In genomic region chr2:157856157-157856455, GRCh38 we compare ENCODE assay signal across 16 cellular contexts. TPM values are rescaled to one million over a fixed set of nuclear protein-coding genes. Genes with fewer than 3 reads are reported as not detected.
DNase-seq lines count a peak whose midpoint lies in the region; ATAC-seq, FAIRE-seq and TF ChIP-seq lines count a peak whose summit lies in the region.
"Had no signal": no experiment of that assay in that cellular context is flagged by ENCODE, and none has a peak within 500 bp of the region (broad histone marks: within the 10 kb centered on the region; RNA-seq: fewer than 3 reads in every experiment).

No MANE protein-coding gene starts in this region.

- CTCF ChIA-PET in PC-3 (lab: Charles Lee), result no interaction called here
- CTCF ChIA-PET in K562 (lab: Yijun Ruan, JAX; ENCODE audit: low intra/inter-chr PET ratio), result no interaction called here

- H3K9me1 ChIP-seq in K562 (ENCODE audit: control insufficient read depth, insufficient read depth, low read length), result no peaks in the 10 kb centered on the region

- no peak for FAIRE-seq in K562 (lab: Jason Lieb, UNC)
- FAIRE-seq: TTC549 had no signal

- peaks cover 24% of the 10 kb centered on the region for H3K36me3 Mint-ChIP-seq in T-helper 2 cell treated with Interferon-gamma antibody and Interleukin-4, amounts not matched to agents 5 μg/mL and 100 μg/mL, for 36 hours (ENCODE audit: low read depth)
- peaks cover 11% of the 10 kb centered on the region for H3K36me3 Mint-ChIP-seq in osteocyte (ENCODE audit: unreplicated experiment)

- H2AFZ ChIP-seq in PC-3 (ENCODE audit: low read length) (no peak overlapping the region), K562 (ENCODE audit: low read depth, low read length) (no peak overlapping the region)

- ATAC-seq in PC-3 (peak; percentile 5; the same call in 1 of the 2 replicates), K562 (peak; percentile 21; the same call in 2 of the 3 replicates), HG02759 (IDR thresholded peaks at IDR 0.05; ENCODE audit: unreplicated experiment) (no peak)

- H3K4me3 ChIP-seq in PC-3 (ENCODE audit: low read length) (peak overlapping the region; percentile 23; the same call in 1 of the 2 replicates), K562 (no peak overlapping the region), WERI-Rb-1 (ENCODE audit: low read depth, low read length) (no peak overlapping the region)
- H3K4me3 ChIP-seq: skin epidermis had no signal

- no peaks in the 10 kb centered on the region for H3K9me2 ChIP-seq in PC-3 (replicated peaks; ENCODE audit: low read length)

- no peak for DNase-seq in T-helper 2 cell treated with Interferon-gamma antibody and Interleukin-4, amounts not matched to agents 5 μg/mL and 100 μg/mL, for 36 hours (ENCODE audit: low spot score)
- DNase-seq in T-helper 2 cell (no peak), PC-3 (no peak), K562 (ENCODE audit: extremely low read depth in 1 of 4, low spot score in 3 of 4) (no peak), osteocyte (ENCODE audit: extremely low spot score, unreplicated experiment) (no peak), WERI-Rb-1 (no peak)
- DNase-seq in activated CD4-positive, CD25-positive, alpha-beta regulatory T cell treated with anti-CD3 and anti-CD28 coated beads, Interleukin-2, amount 50 U/mL, for 72 hours, result no peak
- DNase-seq: 8988T, hypothalamus, Kasumi-1, NCI-H1436, occipital lobe, SHP77 treated with DMSO at 0.1 percent for 48 hours had no signal

- H3K9ac ChIP-seq in PC-3 (ENCODE audit: low read length) (peak overlapping the region; percentile 77), K562 (ENCODE audit: insufficient read depth in 1 of 2, low read depth in 2 of 2, low read length in 2 of 2) (no peak overlapping the region)

- H3K27ac Mint-ChIP-seq in T-helper 2 cell treated with Interferon-gamma antibody and Interleukin-4, amounts not matched to agents 5 μg/mL and 100 μg/mL, for 36 hours, result peak overlapping the region; percentile 26
- peak overlapping the region; percentile 92 for H3K27ac Mint-ChIP-seq in osteocyte (ENCODE audit: unreplicated experiment)

- H3K27ac ChIP-seq in PC-3 (ENCODE audit: low read length), result peak overlapping the region; percentile 97
- no peak overlapping the region; the same call in 2 of the 3 replicates for H3K27ac ChIP-seq in K562 (ENCODE audit: extremely low read depth, low read depth, low read length)
- no peak overlapping the region for H3K27ac ChIP-seq in WERI-Rb-1

- whole genome bisulfite sequencing in K562 (ENCODE audit: insufficient coverage, low coverage, missing lambda C conversion rate), result 16% methylated on average over 2 of the region's 2 CpGs

- no peaks in the 10 kb centered on the region for H3K27me3 ChIP-seq in PC-3 (ENCODE audit: low read length)
- H3K27me3 ChIP-seq in K562 (ENCODE audit: control insufficient read depth in 2 of 2, insufficient read depth in 2 of 2, low read length in 2 of 2), result no peaks in the 10 kb centered on the region
- no peaks in the 10 kb centered on the region for H3K27me3 ChIP-seq in WERI-Rb-1 (ENCODE audit: insufficient read depth, low read depth, severe bottlenecking)

- TF ChIP-seq RAD21 in K562 (CRISPR knock-in tag; conservative IDR thresholded peaks at IDR 0.05 in 1 of 2, IDR thresholded peaks at IDR 0.05 in 1 of 2), result no peak

- peaks cover 12% of the 10 kb centered on the region for H3K4me1 Mint-ChIP-seq in T-helper 2 cell treated with Interferon-gamma antibody and Interleukin-4, amounts not matched to agents 5 μg/mL and 100 μg/mL, for 36 hours (ENCODE audit: low read depth)
- peaks cover 53% of the 10 kb centered on the region for H3K4me1 Mint-ChIP-seq in osteocyte (ENCODE audit: unreplicated experiment)

- no peak overlapping the region for H3K4me3 Mint-ChIP-seq in T-helper 2 cell treated with Interferon-gamma antibody and Interleukin-4, amounts not matched to agents 5 μg/mL and 100 μg/mL, for 36 hours
- no peak overlapping the region for H3K4me3 Mint-ChIP-seq in osteocyte (ENCODE audit: unreplicated experiment)

- intact Hi-C loops in PC-3 (cut with micrococcal nuclease), result no loop called here
- intact Hi-C loops in K562 (cut with micrococcal nuclease), result no loop called here

- TF ChIP-seq EP300 in K562 (IDR thresholded peaks at IDR 0.05; ENCODE audit: low read length), result no peak

- POLR2A ChIA-PET in PC-3 (lab: Charles Lee; ENCODE audit: unreplicated experiment) (no interaction called here), K562 (lab: Yijun Ruan, JAX) (interaction anchor here (1.6 to 2.2 kb wide), 3 partner anchors 16 to 20 kb away, joined by 3 to 8 read pairs (median 7); partner anchors contain the start of gene ACVR1)

- TF ChIP-seq CTCF in PC-3 (conservative IDR thresholded peaks at IDR 0.05; ENCODE audit: low read depth, low read length) (no peak), K562 (IDR thresholded peaks at IDR 0.05 in 2 of 3, conservative IDR thresholded peaks at IDR 0.05 in 1 of 3; ENCODE audit: insufficient read depth in 2 of 3, low read depth in 1 of 3, low read length in 3 of 3) (no peak), osteocyte (IDR thresholded peaks at IDR 0.05) (no peak), WERI-Rb-1 (IDR thresholded peaks at IDR 0.05; ENCODE audit: low read depth, low read length) (no peak)

- no peaks in the 10 kb centered on the region for H3K9me3 ChIP-seq in PC-3 (ENCODE audit: low read length)
- no peaks in the 10 kb centered on the region for H3K9me3 ChIP-seq in K562 (replicated peaks; ENCODE audit: control insufficient read depth, insufficient read depth, low read depth, low read length)
- no peaks in the 10 kb centered on the region for H3K9me3 ChIP-seq in WERI-Rb-1 (ENCODE audit: severe bottlenecking)

- peaks cover 10% of the 10 kb centered on the region for H3F3A ChIP-seq in PC-3 (ENCODE audit: low read length, unreplicated experiment)

- no TSS peak for BruUV-seq in PC-3 (replicated peaks; lab: Mats Ljungman, UMichigan)
- no TSS peak for BruUV-seq in K562 (replicated peaks; lab: Mats Ljungman, UMichigan)

- TF ChIP-seq POLR2A in K562 (conservative IDR thresholded peaks at IDR 0.05), result no peak

- in situ Hi-C loops in K562 (cut with MboI), result no loop called here

- H3K4me1 ChIP-seq in PC-3 (ENCODE audit: insufficient read depth, low read length) (peaks cover 42% of the 10 kb centered on the region), K562 (replicated peaks in 1 of 2; ENCODE audit: control insufficient read depth in 2 of 2, insufficient read depth in 2 of 2, low read length in 2 of 2) (peaks cover 0 to 18% of the 10 kb centered on the region in 2 experiments; a peak in 2 of 5 replicates)

- H3K4me2 ChIP-seq in PC-3 (ENCODE audit: low read length), result peak overlapping the region; percentile 70
- no peak overlapping the region for H3K4me2 ChIP-seq in K562 (ENCODE audit: insufficient read depth, low read length)

- H3K79me2 ChIP-seq in PC-3 (ENCODE audit: low read length) (peaks cover 20% of the 10 kb centered on the region), K562 (ENCODE audit: control insufficient read depth, insufficient read depth, low read length) (no peaks in the 10 kb centered on the region)

- H3K36me3 ChIP-seq in PC-3 (ENCODE audit: low read depth, low read length) (no peaks in the 10 kb centered on the region), K562 (ENCODE audit: control insufficient read depth, insufficient read depth, low read length) (no peaks in the 10 kb centered on the region), WERI-Rb-1 (no peaks in the 10 kb centered on the region)

- H3K9me3 Mint-ChIP-seq in T-helper 2 cell treated with Interferon-gamma antibody and Interleukin-4, amounts not matched to agents 5 μg/mL and 100 μg/mL, for 36 hours, result no peaks in the 10 kb centered on the region
- H3K9me3 Mint-ChIP-seq in osteocyte (ENCODE audit: unreplicated experiment), result no peaks in the 10 kb centered on the region

- H4K20me1 ChIP-seq in PC-3 (ENCODE audit: low read length), result no peaks in the 10 kb centered on the region
- no peaks in the 10 kb centered on the region for H4K20me1 ChIP-seq in K562 (replicated peaks; ENCODE audit: control insufficient read depth, insufficient read depth, low read length)

- H3K27me3 Mint-ChIP-seq in T-helper 2 cell treated with Interferon-gamma antibody and Interleukin-4, amounts not matched to agents 5 μg/mL and 100 μg/mL, for 36 hours (ENCODE audit: low read depth), result no peaks in the 10 kb centered on the region
- no peaks in the 10 kb centered on the region for H3K27me3 Mint-ChIP-seq in osteocyte (ENCODE audit: unreplicated experiment)

TF ChIP-seq in K562, 482 proteins besides CTCF, POLR2A, EP300 and RAD21 (continues in another document):
- TF ChIP-seq FOSL1 (tag; conservative IDR thresholded peaks at IDR 0.05) (peak; percentile 4; the same call in 1 of the 2 replicates), NRF1 (conservative IDR thresholded peaks at IDR 0.05 in 1 of 2, IDR thresholded peaks at IDR 0.05 in 1 of 2) (peak in 1 of 2 experiments; percentile 19; a peak in 1 of 4 replicates), SRSF1 (IDR thresholded peaks at IDR 0.05; ENCODE audit: low read depth, low read length) (no peak), FIP1L1 (IDR thresholded peaks at IDR 0.05; ENCODE audit: low read depth, low read length, poor library complexity, severe bottlenecking) (no peak), SPI1 (IDR thresholded peaks at IDR 0.05; ENCODE audit: borderline replicate concordance, low read depth, low read length) (no peak)

RNA-seq across cellular contexts. Expression of gene ACVR1, which starts 20.0 kb away (rescaled TPM):
- 6.7 and 9.0 TPM in 2 replicates for total RNA-seq in PC-3 (2014; rRNA removed)
- total RNA-seq in K562 (2011; cell fraction: chromatin; rRNA removed; ENCODE audit: low replicate concordance), result 38.7 and 52.9 TPM in 2 replicates
- 26.2 and 27.5 TPM in 2 replicates for total RNA-seq in K562 (2011; cell fraction: nucleolus; rRNA removed)
- 35.6 and 47.0 TPM in 2 replicates for total RNA-seq in K562 (2011; cell fraction: nucleoplasm; rRNA removed)
- 4.3 and 4.4 TPM in 2 replicates for total RNA-seq in K562 (2014; rRNA removed)
- total RNA-seq in K562 (2014; rRNA removed; fragmentation: Illumina TruSeq; extraction: Trizol), result 6.8 and 6.9 TPM in 2 replicates
- 3.8 and 4.5 TPM in 2 replicates for total RNA-seq in K562 (2015; rRNA removed; fragmentation: Illumina TruSeq; extraction: Trizol)
- 12.0 and 14.3 TPM in 2 replicates for total RNA-seq in K562 (2021)
- 11.4 and 14.2 TPM in 2 replicates for polyA plus RNA-seq in K562 (2011; rRNA removed)
- polyA plus RNA-seq in K562 (2011; cell fraction: cytosol; rRNA removed), result 6.6 and 10.6 TPM in 2 replicates
- polyA plus RNA-seq in K562 (2011; cell fraction: nucleus; rRNA removed), result 12.8 and 15.9 TPM in 2 replicates
- polyA plus RNA-seq in K562 (2012), result 8.5 and 14.6 TPM in 2 replicates
- 12.9 and 13.0 TPM in 2 replicates for polyA plus RNA-seq in K562 (2014; fragmentation: Illumina TruSeq; extraction: Trizol)
- polyA plus RNA-seq in K562 (2014; fragmentation: Nextera tagmentation; extraction: Ambion mirVana), result 1 to 10 TPM; 4.7 to 7.9 TPM
- 5.9 and 6.8 TPM in 2 replicates for polyA plus RNA-seq in K562 (2014; rRNA removed)
- 21.8 and 29.3 TPM in 2 replicates for polyA minus RNA-seq in K562 (2011; rRNA and poly(A)+ RNA removed)
- 10.3 and 12.3 TPM in 2 replicates for polyA minus RNA-seq in K562 (2011; cell fraction: cytosol; rRNA and poly(A)+ RNA removed)
- polyA minus RNA-seq in K562 (2011; cell fraction: nucleus; rRNA and poly(A)+ RNA removed), result 14.8 and 26.1 TPM in 2 replicates
- 59.5 and 66.6 TPM in 2 replicates for total RNA-seq in osteocyte
